ENCODE assay signal across 20 cellular contexts in the genomic region with DNA sequence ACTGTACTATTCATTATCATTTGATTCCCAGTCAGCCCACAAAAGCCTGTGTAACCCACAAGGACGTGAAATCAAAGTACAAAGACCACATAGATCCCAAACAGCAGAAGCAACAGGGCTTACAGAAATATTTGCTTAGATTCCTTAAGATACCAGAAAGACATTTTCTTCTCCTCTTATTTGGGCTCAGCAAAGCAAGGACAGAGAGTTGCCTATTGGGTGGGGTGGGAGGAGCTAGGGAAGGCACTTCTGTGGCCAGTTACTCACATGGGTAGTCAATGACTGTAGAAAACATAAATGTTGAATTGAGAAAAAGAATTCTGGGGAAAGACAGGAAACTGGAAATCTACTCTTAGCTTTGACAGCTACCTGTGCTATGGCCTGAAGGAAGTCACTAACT. TPM values are rescaled to one million over a fixed set of nuclear protein-coding genes. Genes with fewer than 3 reads are reported as not detected.
DNase-seq lines count a peak whose midpoint lies in the region; ATAC-seq lines count a peak whose summit lies in the region.
"Had no signal": no experiment of that assay in that cellular context is flagged by ENCODE, and none has a peak within 500 bp of the region (broad histone marks: within the 10 kb centered on the region; RNA-seq: fewer than 3 reads in every experiment).

No MANE protein-coding gene starts in this region.

- H3K9me3 ChIP-seq in aorta (ENCODE audit: control insufficient read depth, low read length) = no peaks in the 10 kb centered on the region
- H3K9me3 ChIP-seq: BE2C, uterus had no signal

- H3K4me1 ChIP-seq in ACC112 (ENCODE audit: control insufficient read depth, insufficient read depth, low read length, unreplicated experiment) (peaks cover 15% of the 10 kb centered on the region), aorta (ENCODE audit: control insufficient read depth in 1 of 2, insufficient read depth in 2 of 2, low read length in 2 of 2) (no peaks in the 10 kb centered on the region)
- H3K4me1 ChIP-seq: BE2C had no signal

- no peaks in the 10 kb centered on the region for H3K36me3 ChIP-seq in ACC112 (ENCODE audit: insufficient read depth, low read length)
- no peaks in the 10 kb centered on the region for H3K36me3 ChIP-seq in aorta (ENCODE audit: control insufficient read depth in 1 of 2, insufficient read depth in 2 of 2, low read length in 1 of 2)
- H3K36me3 ChIP-seq: BE2C, uterus had no signal

- 98 to 100% methylated on average over 1 of the region's 1 CpG for WGBS in aorta, 2 donors

- H3K27me3 ChIP-seq in ACC112 (ENCODE audit: insufficient read depth, low read length) = no peaks in the 10 kb centered on the region
- no peaks in the 10 kb centered on the region for H3K27me3 ChIP-seq in aorta (ENCODE audit: control insufficient read depth in 1 of 2, insufficient read depth in 2 of 2, low read length in 1 of 2)
- H3K27me3 ChIP-seq: BE2C, uterus had no signal

- peak overlapping the region; percentile 21 for H2AFZ ChIP-seq in ACC112 (ENCODE audit: low read length, unreplicated experiment)

- ATAC-seq in aorta (ENCODE audit: low FRiP score) = no peak
- ATAC-seq: activated T-cell treated with anti-CD3 and anti-CD28 coated beads, Interleukin-2, amount 50 U/mL, for 4 hours; esophagus mucosa had no signal

- DNase-seq in HCEC 1CT (peak; percentile 62), astrocyte of the hippocampus (ENCODE audit: low read depth, low spot score) (peak; percentile 71), kidney tubule cell (ENCODE audit: low spot score) (peak; percentile 82), hypothalamus (lab: John Stamatoyannopoulos, UW) (no peak), aorta (no peak), HT-29 (ENCODE audit: low spot score) (no peak), T-helper 2 cell (no peak)
- DNase-seq: activated CD4-positive, alpha-beta T cell treated with anti-CD3 and anti-CD28 coated beads, Interleukin-2, amount 50 U/mL, for 1 hour; activated T-cell treated with anti-CD3 and anti-CD28 coated beads, Interleukin-2, amount 50 U/mL, for 4 hours; BE2C; DMS153; MM.1S; NCI-H1930; NCI-H774; nucleus accumbens; uterus had no signal

- no peak overlapping the region; the same call in 1 of the 2 replicates for H3K4me3 ChIP-seq in ACC112 (ENCODE audit: low read depth, low read length)
- H3K4me3 ChIP-seq in aorta (ENCODE audit: low read length in 2 of 2) = no peak overlapping the region
- H3K4me3 ChIP-seq: coronary artery, skin epidermis, uterus had no signal

- H3K79me2 ChIP-seq in ACC112 (ENCODE audit: control insufficient read depth, insufficient read depth, low read length, unreplicated experiment) = no peaks in the 10 kb centered on the region

- intact Hi-C loops in aorta (cut with DNase I) = no loop called here

- H3K27ac ChIP-seq in ACC112 (ENCODE audit: low read depth, low read length) (peak overlapping the region; percentile 25), aorta (ENCODE audit: low read depth in 1 of 2, low read length in 2 of 2) (no peak overlapping the region)
- H3K27ac ChIP-seq: coronary artery, uterus had no signal

RNA-seq across cellular contexts. Expression of a gene that starts 19.8 kb away (rescaled TPM):
- 1 to 10 TPM; 5.5 to 6.9 TPM for total RNA-seq in aorta
- 1 to 10 TPM; 1.0 to 2.0 TPM for polyA plus RNA-seq in aorta
- not detected in 2 replicates for total RNA-seq in HT-29 (2014; rRNA removed; shearing (Covaris generic))

Comparison
In these comparisons a context has a peak if more than half of its experiments do, and no peak if none do; other contexts are left out.
1. DNase-seq: peak in HCEC 1CT (single experiment), astrocyte of the hippocampus (single experiment) and kidney tubule cell (single experiment); none in hypothalamus (0 of 51), aorta (0 of 2), HT-29 (single experiment) and T-helper 2 cell (0 of 5).